ENCODE assay signal across 26 cellular contexts in genomic region chr1:175774921-175775320, GRCh38. TPM values are rescaled to one million over a fixed set of nuclear protein-coding genes. Genes with fewer than 3 reads are reported as not detected.
"Had no signal": no experiment of that assay in that cellular context is flagged by ENCODE, and none has a peak within 500 bp of the region (broad histone marks: within the 10 kb centered on the region; RNA-seq: fewer than 3 reads in every experiment).

No MANE protein-coding gene starts in this region.

- DNase-seq: activated CD4-positive, alpha-beta T cell treated with anti-CD3 and anti-CD28 coated beads for 4 hours; activated CD8-positive, alpha-beta memory T cell treated with anti-CD3 and anti-CD28 coated beads, Interleukin-2, amount 50 U/mL, for 4 hours; activated CD8-positive, alpha-beta T cell treated with anti-CD3 and anti-CD28 coated beads for 36 hours; activated naive CD4-positive, alpha-beta T cell treated with anti-CD3 and anti-CD28 coated beads, Interleukin-2, amount 50 U/mL, for 16 hours; activated naive CD8-positive, alpha-beta T cell treated with anti-CD3 and anti-CD28 coated beads, Interleukin-2, amount 10 ng/mL, durations not matched to agents 7 days and 5 days; activated T-cell treated with anti-CD3 and anti-CD28 coated beads, Interleukin-2, amount 50 U/mL, for 72 hours; body of pancreas; central memory CD4-positive, alpha-beta T cell; Karpas-422; MM.1S; NCI-H1105; NCI-H1436; NCI-H1694 treated with DMSO at 0.1 percent for 48 hours; NCI-H2029 treated with DMSO at 0.1 percent for 48 hours; NCI-H510A treated with DMSO at 0.1 percent for 48 hours; NCI-H69; NK-92 treated with Interleukin-12 subunit alpha and Interleukin-12 subunit beta, amount 100 ng/mL, for 24 hours; Peyer's patch; SIG-M5; T-cell; T-helper 2 cell; T1000 had no signal

- H3K36me3 ChIP-seq: ascending aorta, Peyer's patch had no signal

- FAIRE-seq: bronchial epithelial cell, K562 had no signal

- H3K9me3 ChIP-seq: ascending aorta, body of pancreas, Peyer's patch had no signal

- H3K27me3 ChIP-seq: ascending aorta, body of pancreas, Peyer's patch had no signal

- H3K4me3 ChIP-seq: ascending aorta, body of pancreas, K562, Peyer's patch had no signal

- H3K27ac ChIP-seq: ascending aorta, body of pancreas, Peyer's patch, VCaP had no signal

- H3K4me1 ChIP-seq: body of pancreas, Peyer's patch had no signal

RNA-seq across cellular contexts. Expression of gene TNR, which starts 31.5 kb away (rescaled TPM):
- total RNA-seq: activated CD8-positive, alpha-beta T cell treated with anti-CD3 and anti-CD28 coated beads for 36 hours; activated naive CD8-positive, alpha-beta T cell treated with anti-CD3 and anti-CD28 coated beads, Interleukin-2, amount 10 ng/mL, durations not matched to agents 7 days and 5 days; activated T-cell treated with anti-CD3 and anti-CD28 coated beads, Interleukin-2, amount 50 U/mL, for 72 hours; ascending aorta; bronchial epithelial cell; K562; T-cell had no signal
- polyA plus RNA-seq: K562 had no signal
